ENCODE assay signal across 12 cellular contexts in genomic region chr14:93369393-93370266, GRCh38. TPM values are rescaled to one million over a fixed set of nuclear protein-coding genes. Genes with fewer than 3 reads are reported as not detected.
DNase-seq lines count a peak whose midpoint lies in the region; ATAC-seq, FAIRE-seq and TF ChIP-seq lines count a peak whose summit lies in the region.
"Had no signal": no experiment of that assay in that cellular context is flagged by ENCODE, and none has a peak within 500 bp of the region (broad histone marks: within the 10 kb centered on the region; RNA-seq: fewer than 3 reads in every experiment).

No MANE protein-coding gene starts in this region.

- 72% methylated on average over 7 of the region's 7 CpGs for WGBS in lower leg skin, 2 donors
- 64 to 73% (median 68%) methylated on average over 7 of the region's 7 CpGs for WGBS in small intestine, 3 donors

- H3K27ac ChIP-seq in small intestine (ENCODE audit: low read depth in 1 of 2, low read length in 1 of 2): no peak overlapping the region

- peaks cover 0 to 1% of the 10 kb centered on the region in 2 donors for H3K27me3 ChIP-seq in small intestine (ENCODE audit: control insufficient read depth in 2 of 2, insufficient read depth in 2 of 2, low read length in 2 of 2)

- ATAC-seq in GM18508 (IDR thresholded peaks at IDR 0.05; ENCODE audit: insufficient read depth, unreplicated experiment) (peak; percentile 65), GM21717 (IDR thresholded peaks at IDR 0.05; ENCODE audit: unreplicated experiment) (peak; percentile 89), HG03565 (IDR thresholded peaks at IDR 0.05; ENCODE audit: unreplicated experiment) (peak; percentile 73)

- no peaks in the 10 kb centered on the region for H3K4me1 ChIP-seq in small intestine (ENCODE audit: control insufficient read depth in 2 of 2, insufficient read depth in 1 of 2, low read depth in 1 of 2, low read length in 1 of 2)

- TF ChIP-seq CTCF in lower leg skin (IDR thresholded peaks at IDR 0.05): no peak

- H3K36me3 ChIP-seq in small intestine (ENCODE audit: control insufficient read depth in 2 of 2, insufficient read depth in 2 of 2, low read length in 2 of 2): no peaks in the 10 kb centered on the region

- peak; percentile 18 for DNase-seq in germinal center (ENCODE audit: low spot score)
- DNase-seq in stimulated activated CD4-positive, alpha-beta T cell treated with anti-CD3 and anti-CD28 coated beads, Interleukin-4, amount 100 ng/mL, for 24 hours: no peak
- DNase-seq in lower leg skin (ENCODE audit: low spot score in 2 of 2): no peak
- no peak for DNase-seq in small intestine
- DNase-seq in amniotic stem cell (lab: John Stamatoyannopoulos, UW): no peak
- DNase-seq: NCI-H526 treated with DMSO at 0.1 percent for 48 hours, posterior cingulate gyrus had no signal

- intact Hi-C loops in lower leg skin (cut with DNase I; ENCODE audit: low total_unique reads): no loop called here

- TF ChIP-seq POLR2A in lower leg skin (IDR thresholded peaks at IDR 0.05): no peak

- no peak overlapping the region for H3K4me3 ChIP-seq in lower leg skin (ENCODE audit: low read depth, poor library complexity, severe bottlenecking)
- no peak overlapping the region for H3K4me3 ChIP-seq in small intestine (ENCODE audit: low read depth in 1 of 2, low read length in 2 of 2)

- H3K9me3 ChIP-seq in small intestine (ENCODE audit: control insufficient read depth, low read depth): no peaks in the 10 kb centered on the region

- FAIRE-seq in small intestine (lab: Jason Lieb, UNC): no peak

RNA-seq across cellular contexts. Expression of gene COX8C, which starts 22.6 kb away (rescaled TPM):
- total RNA-seq in lower leg skin: not detected
- polyA plus RNA-seq in small intestine: not detected
- total RNA-seq: subcutaneous adipose tissue had no signal
- polyA plus RNA-seq: fibroblast of lung had no signal

RNA-seq across cellular contexts. Expression of gene BTBD7, which starts 36.8 kb away (rescaled TPM):
- total RNA-seq in lower leg skin: 100 to 1,000 TPM in 1 of 4 donors, 10 to 100 TPM in 3; 19.7 to 114 (median 25.7) TPM
- polyA plus RNA-seq in small intestine: 10 to 100 TPM in 1 of 3 donors, 1 to 10 TPM in 2; 9.5 to 10.1 (median 9.6) TPM
